Comparison of ENCODE assay signal across 11 cellular contexts in the genomic region with DNA sequence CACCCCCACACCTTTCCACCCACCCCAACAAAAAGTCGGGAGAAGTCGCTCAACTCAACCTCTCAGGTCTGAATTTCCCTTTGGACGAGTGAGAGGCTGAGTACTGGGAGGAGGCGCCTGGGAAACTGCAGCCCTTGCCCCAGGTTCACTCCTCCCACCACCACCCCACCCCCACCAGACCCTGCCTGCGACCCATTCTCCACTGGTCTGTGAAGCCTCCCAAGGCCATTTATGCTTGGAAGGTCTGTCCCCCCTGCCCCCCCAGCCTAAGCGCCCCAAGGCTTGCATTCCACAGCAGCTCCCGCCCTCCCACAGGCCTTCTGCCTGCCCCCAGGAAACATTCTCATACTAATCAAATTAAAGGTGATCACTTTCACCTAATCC. TPM values are rescaled to one million over a fixed set of nuclear protein-coding genes. Genes with fewer than 3 reads are reported as not detected.
A peak's percentile ranks its signal among the peaks of the same experiment; 100 is the strongest.
DNase-seq lines count a peak whose midpoint lies in the region; ATAC-seq, FAIRE-seq and TF ChIP-seq lines count a peak whose summit lies in the region.
"Had no signal": no experiment of that assay in that cellular context is flagged by ENCODE, and none has a peak within 500 bp of the region (broad histone marks: within the 10 kb centered on the region; RNA-seq: fewer than 3 reads in every experiment).

No MANE protein-coding gene starts in this region.

- H3K4me3 Mint-ChIP-seq in activated CD4-positive, alpha-beta T cell treated with anti-CD3 and anti-CD28 coated beads for 36 hours, result peak overlapping the region; percentile 74
- no peak overlapping the region for H3K4me3 Mint-ChIP-seq in endodermal cell
- peak overlapping the region; percentile 62 for H3K4me3 Mint-ChIP-seq in stimulated activated effector memory CD8-positive, alpha-beta T cell treated with anti-CD3 and anti-CD28 coated beads, Interleukin-12 subunit alpha, Interleukin-12 subunit beta, amount 100 ng/mL, for 72 hours

- no peak for TF ChIP-seq POLR2A in erythroblast (IDR thresholded peaks at IDR 0.05; ENCODE audit: low read length)

- H3K36me3 ChIP-seq in OCI-LY3 (replicated peaks; ENCODE audit: low read depth, low read length) (peaks cover 8% of the 10 kb centered on the region), endodermal cell (ENCODE audit: control insufficient read depth, insufficient read depth, low read length) (no peaks in the 10 kb centered on the region)

- peaks cover 84% of the 10 kb centered on the region for H3K79me2 ChIP-seq in OCI-LY3 (ENCODE audit: low read length)

- TF ChIP-seq CTCF in OCI-LY3 (IDR thresholded peaks at IDR 0.05; ENCODE audit: low read depth, low read length) (no peak), endodermal cell (conservative IDR thresholded peaks at IDR 0.05) (no peak)

- peak overlapping the region; percentile 100 for H3K27ac ChIP-seq in OCI-LY3 (ENCODE audit: low read length)
- no peak overlapping the region for H3K27ac ChIP-seq in endodermal cell (ENCODE audit: low read depth, low read length)
- H3K27ac ChIP-seq: A549 had no signal

- FAIRE-seq in urothelium cell line (lab: Jason Lieb, UNC), result no peak
- FAIRE-seq: A549 had no signal

- POLR2A ChIA-PET in activated CD4-positive, alpha-beta T cell treated with anti-CD3 and anti-CD28 coated beads for 36 hours (lab: Charles Lee), result interaction anchor here (0.5 kb wide), 1 partner anchor 81 kb away, joined by 4 read pairs; no protein-coding TSS in a partner anchor

- H3K27me3 ChIP-seq in OCI-LY3 (ENCODE audit: low read depth, low read length) (no peaks in the 10 kb centered on the region), endodermal cell (ENCODE audit: control insufficient read depth, insufficient read depth, low read length, poor library complexity, severe bottlenecking) (no peaks in the 10 kb centered on the region)

- CTCF ChIA-PET in activated CD4-positive, alpha-beta T cell treated with anti-CD3 and anti-CD28 coated beads for 36 hours (lab: Charles Lee), result no interaction called here

- no peaks in the 10 kb centered on the region; the same call in 1 of the 2 replicates for H4K20me1 ChIP-seq in OCI-LY3 (ENCODE audit: insufficient read depth, low read length)

- H3K27me3 Mint-ChIP-seq in activated CD4-positive, alpha-beta T cell treated with anti-CD3 and anti-CD28 coated beads for 36 hours, result no peaks in the 10 kb centered on the region
- H3K27me3 Mint-ChIP-seq in endodermal cell (ENCODE audit: insufficient read depth), result peaks cover 10% of the 10 kb centered on the region

- H3K27ac Mint-ChIP-seq in activated CD4-positive, alpha-beta T cell treated with anti-CD3 and anti-CD28 coated beads for 36 hours, result peak overlapping the region; percentile 94
- no peak overlapping the region for H3K27ac Mint-ChIP-seq in endodermal cell
- peak overlapping the region; percentile 83 for H3K27ac Mint-ChIP-seq in stimulated activated effector memory CD8-positive, alpha-beta T cell treated with anti-CD3 and anti-CD28 coated beads, Interleukin-12 subunit alpha, Interleukin-12 subunit beta, amount 100 ng/mL, for 72 hours

- H3K4me1 Mint-ChIP-seq in activated CD4-positive, alpha-beta T cell treated with anti-CD3 and anti-CD28 coated beads for 36 hours, result peaks cover 73% of the 10 kb centered on the region
- H3K4me1 Mint-ChIP-seq in endodermal cell, result peaks cover 10% of the 10 kb centered on the region
- H3K4me1 Mint-ChIP-seq in stimulated activated effector memory CD8-positive, alpha-beta T cell treated with anti-CD3 and anti-CD28 coated beads, Interleukin-12 subunit alpha, Interleukin-12 subunit beta, amount 100 ng/mL, for 72 hours, result peaks cover 75% of the 10 kb centered on the region

- H3K9me3 ChIP-seq in OCI-LY3 (ENCODE audit: insufficient read depth, low read length), result no peaks in the 10 kb centered on the region
- H3K9me3 ChIP-seq in endodermal cell (ENCODE audit: control insufficient read depth, low read length), result no peaks in the 10 kb centered on the region
- H3K9me3 ChIP-seq: A549 had no signal

- H2AFZ ChIP-seq in OCI-LY3 (ENCODE audit: low read depth, low read length), result no peak overlapping the region

- peak overlapping the region; percentile 94 for H3K9ac ChIP-seq in OCI-LY3 (ENCODE audit: low read length)
- no peak overlapping the region for H3K9ac ChIP-seq in endodermal cell (ENCODE audit: extremely low read depth, low read length, poor library complexity, severe bottlenecking)

- intact Hi-C loops in activated CD4-positive, alpha-beta T cell treated with anti-CD3 and anti-CD28 coated beads for 36 hours (cut with DNase I, micrococcal nuclease), result loop anchor here (2.0 to 10.0 kb wide), 5 partner anchors 38 to 262 kb away; a partner anchor contains a TSS

- no peak for DNase-seq in activated CD4-positive, alpha-beta T cell treated with anti-CD3 and anti-CD28 coated beads for 36 hours
- DNase-seq in activated CD4-positive, alpha-beta T cell treated with anti-CD3 and anti-CD28 coated beads for 1 hour, result no peak
- DNase-seq in endodermal cell (peak; percentile 67), erythroblast (lab: John Stamatoyannopoulos, UW) (no peak), urothelium cell line (ENCODE audit: low spot score) (no peak)
- no peak for DNase-seq in stimulated activated effector memory CD8-positive, alpha-beta T cell treated with anti-CD3 and anti-CD28 coated beads, Interleukin-12 subunit alpha, Interleukin-12 subunit beta, amount 100 ng/mL, for 72 hours (ENCODE audit: low spot score in 2 of 2)
- DNase-seq: DMS79 treated with DMSO at 0.1 percent for 48 hours, NCI-H446 had no signal

- peak overlapping the region; percentile 92 for H3K4me2 ChIP-seq in OCI-LY3 (ENCODE audit: low read length)
- H3K4me2 ChIP-seq: A549 had no signal

- H3K4me1 ChIP-seq in OCI-LY3 (ENCODE audit: low read length), result peaks cover 71% of the 10 kb centered on the region
- H3K4me1 ChIP-seq in endodermal cell (ENCODE audit: control insufficient read depth, insufficient read depth, low read length), result no peaks in the 10 kb centered on the region

- no peaks in the 10 kb centered on the region for H3K9me3 Mint-ChIP-seq in activated CD4-positive, alpha-beta T cell treated with anti-CD3 and anti-CD28 coated beads for 36 hours (ENCODE audit: low read depth)
- peaks cover 43% of the 10 kb centered on the region for H3K9me3 Mint-ChIP-seq in endodermal cell
- H3K9me3 Mint-ChIP-seq in stimulated activated effector memory CD8-positive, alpha-beta T cell treated with anti-CD3 and anti-CD28 coated beads, Interleukin-12 subunit alpha, Interleukin-12 subunit beta, amount 100 ng/mL, for 72 hours, result no peaks in the 10 kb centered on the region

- ATAC-seq in activated CD4-positive, alpha-beta T cell treated with anti-CD3 and anti-CD28 coated beads for 36 hours, result no peak
- ATAC-seq in stimulated activated effector memory CD8-positive, alpha-beta T cell treated with anti-CD3 and anti-CD28 coated beads, Interleukin-12 subunit alpha, Interleukin-12 subunit beta, amount 100 ng/mL, for 72 hours, result no peak
- ATAC-seq in GM18502 (IDR thresholded peaks at IDR 0.05; ENCODE audit: poor library complexity, unreplicated experiment), result no peak
- ATAC-seq: A549 had no signal

- 24% methylated on average over 4 of the region's 7 CpGs; no CpG with 5 or more reads in 1 of the 2 experiments for WGBS in endodermal cell (ENCODE audit: insufficient coverage in 1 of 2, insufficient read length in 1 of 2), 2 experiments

- peaks cover 18% of the 10 kb centered on the region for H3K36me3 Mint-ChIP-seq in activated CD4-positive, alpha-beta T cell treated with anti-CD3 and anti-CD28 coated beads for 36 hours (ENCODE audit: low read depth)
- no peaks in the 10 kb centered on the region for H3K36me3 Mint-ChIP-seq in endodermal cell (ENCODE audit: low read depth)
- peaks cover 71% of the 10 kb centered on the region for H3K36me3 Mint-ChIP-seq in stimulated activated effector memory CD8-positive, alpha-beta T cell treated with anti-CD3 and anti-CD28 coated beads, Interleukin-12 subunit alpha, Interleukin-12 subunit beta, amount 100 ng/mL, for 72 hours

- H3K4me3 ChIP-seq in OCI-LY3 (ENCODE audit: low read length) (peak overlapping the region; percentile 69), endodermal cell (ENCODE audit: low read length) (no peak overlapping the region)
- H3K4me3 ChIP-seq: A549 had no signal

RNA-seq across cellular contexts. Expression of a gene that starts 27.2 kb away (rescaled TPM):
- total RNA-seq in activated CD4-positive, alpha-beta T cell treated with anti-CD3 and anti-CD28 coated beads for 36 hours, result 10 to 100 TPM; 23.9 to 27.5 TPM
- 1 to 10 TPM; 2.8 to 3.8 TPM for total RNA-seq in endodermal cell
- polyA plus RNA-seq in endodermal cell (2013, experiment 1 of 2), result 1.9 TPM
- polyA plus RNA-seq in endodermal cell (2013, experiment 2 of 2), result 1.9 TPM

Comparison
In these comparisons a context has a peak if more than half of its experiments do, and no peak if none do; other contexts are left out.
1. RNA of a gene that starts 27.2 kb away (total RNA-seq): 23.9 to 27.5 TPM in activated CD4-positive, alpha-beta T cell treated with anti-CD3 and anti-CD28 coated beads for 36 hours; 2.8 to 3.8 TPM in endodermal cell; every median in the first group is over 4 times any median in the second.